26 cellular contexts compared by ENCODE assay signal in genomic region chr1:160353223-160353622, GRCh38. TPM values are rescaled to one million over a fixed set of nuclear protein-coding genes. Genes with fewer than 3 reads are reported as not detected.
DNase-seq lines count a peak whose midpoint lies in the region; ATAC-seq and TF ChIP-seq lines count a peak whose summit lies in the region.
"Had no signal": no experiment of that assay in that cellular context is flagged by ENCODE, and none has a peak within 500 bp of the region (broad histone marks: within the 10 kb centered on the region; RNA-seq: fewer than 3 reads in every experiment).

No MANE protein-coding gene starts in this region.

- ATAC-seq in SK-N-SH treated with all-trans-retinoic acid at 6 μM for 48 hours: peak; percentile 82
- ATAC-seq in psoas muscle: peak; percentile 32 to 61 (median 48)
- no peak for ATAC-seq in GM21423 (IDR thresholded peaks at IDR 0.05; ENCODE audit: unreplicated experiment)
- ATAC-seq: activated CD4-positive, CD25-positive, alpha-beta regulatory T cell treated with anti-CD3 and anti-CD28 coated beads, Interleukin-2, amount 50 U/mL, for 24 hours; lower lobe of right lung; PC-3 had no signal

- H3K4me1 ChIP-seq in psoas muscle: peaks cover 32% of the 10 kb centered on the region
- no peaks in the 10 kb centered on the region for H3K4me1 ChIP-seq in A673 (ENCODE audit: insufficient read depth, low read length, poor library complexity, severe bottlenecking)
- H3K4me1 ChIP-seq: HAP-1, lower lobe of right lung, tibial nerve had no signal

- H3K27me3 ChIP-seq in psoas muscle (ENCODE audit: insufficient read depth in 3 of 3, low read length in 2 of 3) (no peaks in the 10 kb centered on the region), A673 (replicated peaks; ENCODE audit: insufficient read depth, low read depth, low read length, poor library complexity) (no peaks in the 10 kb centered on the region)
- H3K27me3 ChIP-seq: dorsolateral prefrontal cortex, tibial nerve had no signal

- 75 to 86% (median 79%) methylated on average over 2 of the region's 2 CpGs for WGBS in psoas muscle, 3 donors

- intact Hi-C loops in psoas muscle (cut with DNase I) (no loop called here), A673 (cut with micrococcal nuclease; ENCODE audit: unreplicated experiment) (no loop called here)

- POLR2A ChIA-PET in A673 (lab: Charles Lee; ENCODE audit: low non-redundant PET): no interaction called here

- CTCF ChIA-PET in A673 (lab: Charles Lee): interaction anchor here (3.5 kb wide), 1 partner anchor 23 kb away, joined by 19 read pairs; no protein-coding TSS in a partner anchor

- H3K36me3 ChIP-seq in psoas muscle (ENCODE audit: insufficient read depth in 1 of 2, low read depth in 1 of 2) (peaks cover 37 to 98% of the 10 kb centered on the region in 2 donors), A673 (ENCODE audit: insufficient read depth, low read length, poor library complexity, severe bottlenecking) (peaks cover 80% of the 10 kb centered on the region)

- H3K9me3 ChIP-seq in psoas muscle (no peaks in the 10 kb centered on the region), A673 (ENCODE audit: low read depth, low read length, poor library complexity, severe bottlenecking) (no peaks in the 10 kb centered on the region)
- H3K9me3 ChIP-seq: HAP-1, lower lobe of right lung, tibial nerve had no signal

- H3K27ac ChIP-seq in psoas muscle: no peak overlapping the region
- H3K27ac ChIP-seq in A673 (ENCODE audit: low read depth, low read length, poor library complexity, severe bottlenecking): no peak overlapping the region
- H3K27ac ChIP-seq: HL-60, lower lobe of right lung, tibial nerve had no signal

- no peak for TF ChIP-seq CTCF in epithelial cell of esophagus (IDR thresholded peaks at IDR 0.05; ENCODE audit: insufficient read depth, low read depth, low read length, missing control alignments)
- TF ChIP-seq CTCF in psoas muscle (IDR thresholded peaks at IDR 0.05): no peak
- no peak for TF ChIP-seq CTCF in A673 (conservative IDR thresholded peaks at IDR 0.05; ENCODE audit: low read depth, low read length)

- no TSS peak for BruUV-seq in A673 (replicated peaks; lab: Mats Ljungman, UMichigan)

- DNase-seq in GM03348 (ENCODE audit: low spot score): peak; percentile 36
- DNase-seq in epithelial cell of esophagus (ENCODE audit: low read depth): peak; percentile 45
- DNase-seq in psoas muscle: no peak
- no peak for DNase-seq in ureter (ENCODE audit: low spot score)
- DNase-seq in A673 (ENCODE audit: low spot score): no peak
- DNase-seq: activated naive CD8-positive, alpha-beta T cell treated with anti-CD3 and anti-CD28 coated beads for 36 hours; C1 segment of cervical spinal cord; dorsolateral prefrontal cortex; GF-D8; head of caudate nucleus; lower lobe of right lung; MM.1S; naive B cell; NCI-H774; PC-3; stimulated activated CD4-positive, alpha-beta T cell treated with anti-CD3 and anti-CD28 coated beads, Interleukin-2, amount 100 ng/mL, for 24 hours had no signal

- H3K4me3 ChIP-seq in epithelial cell of esophagus (ENCODE audit: low read length) (no peak overlapping the region), psoas muscle (no peak overlapping the region), A673 (ENCODE audit: low read depth, low read length, poor library complexity, severe bottlenecking) (no peak overlapping the region)
- H3K4me3 ChIP-seq: dorsolateral prefrontal cortex, HAP-1, lower lobe of right lung, tibial nerve had no signal

TF ChIP-seq in SK-N-SH treated with all-trans-retinoic acid at 6 μM for 48 hours, 23 proteins besides CTCF, POLR2A, EP300 and RAD21 (continues in another document):
- TF ChIP-seq OSR1 (CRISPR knock-in tag; IDR thresholded peaks at IDR 0.05) (no peak), RARB (CRISPR knock-in tag; IDR thresholded peaks at IDR 0.05) (no peak), ARNTL (CRISPR knock-in tag; IDR thresholded peaks at IDR 0.05; ENCODE audit: borderline replicate concordance, low read depth) (no peak), ZNF565 (CRISPR knock-in tag; conservative IDR thresholded peaks at IDR 0.05; ENCODE audit: low read depth) (no peak), ZFP3 (CRISPR knock-in tag; IDR thresholded peaks at IDR 0.05) (no peak), BACH2 (CRISPR knock-in tag; IDR thresholded peaks at IDR 0.05; ENCODE audit: borderline replicate concordance) (no peak), ISL1 (CRISPR knock-in tag; IDR thresholded peaks at IDR 0.05) (no peak), TCF4 (CRISPR knock-in tag; IDR thresholded peaks at IDR 0.05; ENCODE audit: borderline replicate concordance) (no peak), CREB5 (CRISPR knock-in tag; IDR thresholded peaks at IDR 0.05; ENCODE audit: low read depth) (no peak), ESRRG (CRISPR knock-in tag; IDR thresholded peaks at IDR 0.05) (no peak), ZNF8 (CRISPR knock-in tag; IDR thresholded peaks at IDR 0.05) (no peak), ZNF70 (CRISPR knock-in tag; IDR thresholded peaks at IDR 0.05) (no peak), PPARA (CRISPR knock-in tag; IDR thresholded peaks at IDR 0.05; ENCODE audit: borderline replicate concordance) (no peak), GLIS3 (CRISPR knock-in tag; IDR thresholded peaks at IDR 0.05) (no peak)
- TF ChIP-seq, protein P1, sequence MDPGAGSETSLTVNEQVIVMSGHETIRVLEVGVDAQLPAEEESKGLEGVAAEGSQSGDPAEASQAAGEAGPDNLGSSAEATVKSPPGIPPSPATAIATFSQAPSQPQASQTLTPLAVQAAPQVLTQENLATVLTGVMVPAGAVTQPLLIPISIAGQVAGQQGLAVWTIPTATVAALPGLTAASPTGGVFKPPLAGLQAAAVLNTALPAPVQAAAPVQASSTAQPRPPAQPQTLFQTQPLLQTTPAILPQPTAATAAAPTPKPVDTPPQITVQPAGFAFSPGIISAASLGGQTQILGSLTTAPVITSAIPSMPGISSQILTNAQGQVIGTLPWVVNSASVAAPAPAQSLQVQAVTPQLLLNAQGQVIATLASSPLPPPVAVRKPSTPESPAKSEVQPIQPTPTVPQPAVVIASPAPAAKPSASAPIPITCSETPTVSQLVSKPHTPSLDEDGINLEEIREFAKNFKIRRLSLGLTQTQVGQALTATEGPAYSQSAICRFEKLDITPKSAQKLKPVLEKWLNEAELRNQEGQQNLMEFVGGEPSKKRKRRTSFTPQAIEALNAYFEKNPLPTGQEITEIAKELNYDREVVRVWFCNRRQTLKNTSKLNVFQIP (CRISPR knock-in tag; IDR thresholded peaks at IDR 0.05; ENCODE audit: borderline replicate concordance, low read depth): no peak
- TF ChIP-seq, protein P2, sequence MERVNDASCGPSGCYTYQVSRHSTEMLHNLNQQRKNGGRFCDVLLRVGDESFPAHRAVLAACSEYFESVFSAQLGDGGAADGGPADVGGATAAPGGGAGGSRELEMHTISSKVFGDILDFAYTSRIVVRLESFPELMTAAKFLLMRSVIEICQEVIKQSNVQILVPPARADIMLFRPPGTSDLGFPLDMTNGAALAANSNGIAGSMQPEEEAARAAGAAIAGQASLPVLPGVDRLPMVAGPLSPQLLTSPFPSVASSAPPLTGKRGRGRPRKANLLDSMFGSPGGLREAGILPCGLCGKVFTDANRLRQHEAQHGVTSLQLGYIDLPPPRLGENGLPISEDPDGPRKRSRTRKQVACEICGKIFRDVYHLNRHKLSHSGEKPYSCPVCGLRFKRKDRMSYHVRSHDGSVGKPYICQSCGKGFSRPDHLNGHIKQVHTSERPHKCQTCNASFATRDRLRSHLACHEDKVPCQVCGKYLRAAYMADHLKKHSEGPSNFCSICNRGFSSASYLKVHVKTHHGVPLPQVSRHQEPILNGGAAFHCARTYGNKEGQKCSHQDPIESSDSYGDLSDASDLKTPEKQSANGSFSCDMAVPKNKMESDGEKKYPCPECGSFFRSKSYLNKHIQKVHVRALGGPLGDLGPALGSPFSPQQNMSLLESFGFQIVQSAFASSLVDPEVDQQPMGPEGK (CRISPR knock-in tag; IDR thresholded peaks at IDR 0.05; ENCODE audit: borderline replicate concordance): no peak
- TF ChIP-seq, protein P3, sequence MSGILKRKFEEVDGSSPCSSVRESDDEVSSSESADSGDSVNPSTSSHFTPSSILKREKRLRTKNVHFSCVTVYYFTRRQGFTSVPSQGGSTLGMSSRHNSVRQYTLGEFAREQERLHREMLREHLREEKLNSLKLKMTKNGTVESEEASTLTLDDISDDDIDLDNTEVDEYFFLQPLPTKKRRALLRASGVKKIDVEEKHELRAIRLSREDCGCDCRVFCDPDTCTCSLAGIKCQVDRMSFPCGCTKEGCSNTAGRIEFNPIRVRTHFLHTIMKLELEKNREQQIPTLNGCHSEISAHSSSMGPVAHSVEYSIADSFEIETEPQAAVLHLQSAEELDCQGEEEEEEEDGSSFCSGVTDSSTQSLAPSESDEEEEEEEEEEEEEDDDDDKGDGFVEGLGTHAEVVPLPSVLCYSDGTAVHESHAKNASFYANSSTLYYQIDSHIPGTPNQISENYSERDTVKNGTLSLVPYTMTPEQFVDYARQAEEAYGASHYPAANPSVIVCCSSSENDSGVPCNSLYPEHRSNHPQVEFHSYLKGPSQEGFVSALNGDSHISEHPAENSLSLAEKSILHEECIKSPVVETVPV (CRISPR knock-in tag; IDR thresholded peaks at IDR 0.05): no peak

RNA-seq across cellular contexts. Expression of gene NCSTN, which starts 10.0 kb away (rescaled TPM):
- total RNA-seq in psoas muscle (10 to 100 TPM; 32.6 to 49.8 (median 42.6) TPM), ureter (95.6 TPM), A673 (2021) (58.0 and 64.6 TPM in 2 replicates)
- polyA plus RNA-seq in psoas muscle: 10 to 100 TPM; 23.5 to 33.6 (median 27.4) TPM

RNA-seq across cellular contexts. Expression of gene COPA, which starts 10.2 kb away (rescaled TPM):
- total RNA-seq in psoas muscle (10 to 100 TPM; 72.3 to 96.3 (median 79.9) TPM), ureter (164 TPM), A673 (2021) (134 and 166 TPM in 2 replicates)
- polyA plus RNA-seq in psoas muscle: 10 to 100 TPM; 53.8 to 87.2 (median 73.0) TPM

RNA-seq across cellular contexts. Expression of gene NHLH1, which starts 13.6 kb away (rescaled TPM):
- total RNA-seq in psoas muscle: under 1 TPM in 2 of 4 donors, not detected in 2; 0.13 to 0.20 TPM
- under 1 TPM in 2 of 3 donors, not detected in 1; 0.06 to 0.07 TPM for polyA plus RNA-seq in psoas muscle
- total RNA-seq in ureter: not detected
- 0.43 and 0.55 TPM in 2 replicates for total RNA-seq in A673 (2021)
- total RNA-seq: epithelial cell of proximal tubule, osteoblast, PC-3, tibial nerve had no signal
- polyA plus RNA-seq: IgD-negative memory B cell had no signal

RNA-seq across cellular contexts. Expression of gene VANGL2, which starts 47.1 kb away (rescaled TPM):
- total RNA-seq in psoas muscle (under 1 TPM; 0.44 to 0.94 (median 0.68) TPM), ureter (12.7 TPM), A673 (2021) (20.9 and 22.7 TPM in 2 replicates)
- under 1 TPM; 0.18 to 0.32 (median 0.27) TPM for polyA plus RNA-seq in psoas muscle
- total RNA-seq: activated T-helper 1 cell treated with anti-CD3 and anti-CD28 coated beads, Interleukin-12 subunit alpha, Interleukin-12 subunit beta, Interleukin-2, Interleukin-4 antibody, amounts not matched to agents 30 ng/mL and 10 ng/mL and 1 ng/mL, durations not matched to agents 14 hours and 24 hours and 36 hours; osteoblast had no signal
- polyA plus RNA-seq: IgD-negative memory B cell had no signal

Comparison
In these comparisons a context has a peak if more than half of its experiments do, and no peak if none do; other contexts are left out.
1. DNase-seq: peak in GM03348 (single experiment) and epithelial cell of esophagus (single experiment); none in psoas muscle (0 of 2), ureter (single experiment) and A673 (single experiment).